In genomic region chr5:159184236-159184635, GRCh38 we compare ENCODE assay signal across 15 cellular contexts. TPM values are rescaled to one million over a fixed set of nuclear protein-coding genes. Genes with fewer than 3 reads are reported as not detected.
DNase-seq lines count a peak whose midpoint lies in the region; ATAC-seq and TF ChIP-seq lines count a peak whose summit lies in the region.
"Had no signal": no experiment of that assay in that cellular context is flagged by ENCODE, and none has a peak within 500 bp of the region (broad histone marks: within the 10 kb centered on the region; RNA-seq: fewer than 3 reads in every experiment).

No MANE protein-coding gene starts in this region.

- peaks cover 10% of the 10 kb centered on the region for H3K36me3 ChIP-seq in PC-9 (ENCODE audit: low read depth)

- CTCF ChIA-PET in AG04450 (lab: Charles Lee), result no interaction called here
- CTCF ChIA-PET in PC-9 (lab: Charles Lee), result interaction anchor here (0.5 kb wide), 1 partner anchor 78 kb away, joined by 4 read pairs; no protein-coding TSS in a partner anchor

- BruUV-seq in PC-9 (replicated peaks; lab: Mats Ljungman, UMichigan), result no TSS peak

- intact Hi-C loops in PC-9 (cut with micrococcal nuclease; ENCODE audit: unreplicated experiment), result no loop called here

- H3K4me1 Mint-ChIP-seq in chondrocyte (ENCODE audit: low read depth), result peaks cover 66% of the 10 kb centered on the region
- peaks cover 23 to 77% (median 49%) of the 10 kb centered on the region in 4 donors for H3K4me1 Mint-ChIP-seq in naive thymus-derived CD8-positive, alpha-beta T cell

- POLR2A ChIA-PET in AG04450 (lab: Yijun Ruan, JAX) (interaction anchor here (0.7 to 1.2 kb wide), 3 partner anchors 23 to 128 kb away, joined by 3 to 5 read pairs (median 4); no protein-coding TSS in a partner anchor), PC-9 (lab: Charles Lee; ENCODE audit: unreplicated experiment) (no interaction called here)
- POLR2A ChIA-PET in naive thymus-derived CD8-positive, alpha-beta T cell (lab: Charles Lee), result interaction anchor here (0.8 kb wide), 1 partner anchor 10 kb away, joined by 3 read pairs; no protein-coding TSS in a partner anchor

- H3K27ac Mint-ChIP-seq in chondrocyte (ENCODE audit: unreplicated experiment), result peak overlapping the region; percentile 94
- peak overlapping the region in 6 of 10 donors; percentile 60 to 87 (median 72) for H3K27ac Mint-ChIP-seq in naive thymus-derived CD8-positive, alpha-beta T cell

- H3K4me3 ChIP-seq in AG04450 (ENCODE audit: low read depth, low read length) (no peak overlapping the region), PC-9 (no peak overlapping the region)
- H3K4me3 ChIP-seq: BLaER1 treated with 17β-estradiol and CSF1 and Interleukin-3, amounts not matched to agents 10 nM and 100 nM had no signal

- H3K9me2 ChIP-seq in PC-9 (ENCODE audit: insufficient read depth), result no peaks in the 10 kb centered on the region

- H3K79me2 ChIP-seq in PC-9 (ENCODE audit: low read depth), result no peaks in the 10 kb centered on the region

- peaks cover 4% of the 10 kb centered on the region for H3K36me3 Mint-ChIP-seq in chondrocyte (ENCODE audit: low read depth)
- peaks cover 0 to 69% (median 13%) of the 10 kb centered on the region in 3 donors for H3K36me3 Mint-ChIP-seq in naive thymus-derived CD8-positive, alpha-beta T cell

- no peak overlapping the region for H3K4me3 Mint-ChIP-seq in chondrocyte (ENCODE audit: unreplicated experiment)
- H3K4me3 Mint-ChIP-seq in naive thymus-derived CD8-positive, alpha-beta T cell, result no peak overlapping the region

- H3K9me3 ChIP-seq in AG04450 (ENCODE audit: control insufficient read depth, insufficient read depth, low read length), result no peaks in the 10 kb centered on the region
- no peaks in the 10 kb centered on the region for H3K9me3 ChIP-seq in PC-9 (ENCODE audit: insufficient read depth, low read depth)
- H3K9me3 ChIP-seq: BLaER1 treated with 17β-estradiol and CSF1 and Interleukin-3, amounts not matched to agents 10 nM and 100 nM had no signal

- H3F3A ChIP-seq in PC-9 (ENCODE audit: insufficient read depth, low read depth), result no peaks in the 10 kb centered on the region

- H3K9me3 Mint-ChIP-seq in chondrocyte (ENCODE audit: low read depth), result no peaks in the 10 kb centered on the region
- no peaks in the 10 kb centered on the region for H3K9me3 Mint-ChIP-seq in naive thymus-derived CD8-positive, alpha-beta T cell

- no peak for TF ChIP-seq CTCF in AG04450 (IDR thresholded peaks at IDR 0.05; ENCODE audit: low read depth, low read length)
- no peak for TF ChIP-seq CTCF in chondrocyte (IDR thresholded peaks at IDR 0.05)
- TF ChIP-seq CTCF in PC-9 (conservative IDR thresholded peaks at IDR 0.05), result no peak

- H3K27me3 ChIP-seq in AG04450 (ENCODE audit: control insufficient read depth, insufficient read depth, low read length) (no peaks in the 10 kb centered on the region), PC-9 (ENCODE audit: insufficient read depth, low read depth) (no peaks in the 10 kb centered on the region)
- H3K27me3 ChIP-seq: BLaER1 treated with 17β-estradiol and CSF1 and Interleukin-3, amounts not matched to agents 10 nM and 100 nM had no signal

- H2AFZ ChIP-seq in PC-9, result no peak overlapping the region

- H3K4me2 ChIP-seq in PC-9, result no peak overlapping the region

- peaks cover 15% of the 10 kb centered on the region for H3K4me1 ChIP-seq in PC-9 (replicated peaks; ENCODE audit: insufficient read depth)

- H3K27me3 Mint-ChIP-seq in chondrocyte (ENCODE audit: low read depth), result no peaks in the 10 kb centered on the region
- no peaks in the 10 kb centered on the region for H3K27me3 Mint-ChIP-seq in naive thymus-derived CD8-positive, alpha-beta T cell

- H4K20me1 ChIP-seq in PC-9 (ENCODE audit: insufficient read depth), result peaks cover 8% of the 10 kb centered on the region

- DNase-seq in AG04450 (ENCODE audit: low read depth, low spot score) (peak; percentile 11), HCEC 1CT (peak; percentile 46), chondrocyte (ENCODE audit: low spot score) (no peak), PC-9 (no peak), SK-N-DZ (ENCODE audit: low spot score) (no peak)
- DNase-seq in naive thymus-derived CD8-positive, alpha-beta T cell, result no peak
- DNase-seq: activated naive CD4-positive, alpha-beta T cell treated with anti-CD3 and anti-CD28 coated beads, Interleukin-2, amount 50 U/mL, for 16 hours; central memory CD4-positive, alpha-beta T cell; DMS79; midbrain; occipital lobe; stimulated activated naive CD4-positive, alpha-beta T cell had no signal

- ATAC-seq in naive thymus-derived CD8-positive, alpha-beta T cell, result no peak
- ATAC-seq in HG02623 (IDR thresholded peaks at IDR 0.05; ENCODE audit: unreplicated experiment), result no peak
- no peak for ATAC-seq in HG03460 (IDR thresholded peaks at IDR 0.05; ENCODE audit: unreplicated experiment)

- H3K27ac ChIP-seq in AG04450 (ENCODE audit: low read depth, low read length), result no peak overlapping the region
- H3K27ac ChIP-seq in PC-9, result no peak overlapping the region

RNA-seq across cellular contexts. Expression of gene RNF145, which starts 25.1 kb away (rescaled TPM):
- polyA plus RNA-seq in AG04450 (2011; rRNA removed), result 66.3 and 80.2 TPM in 2 replicates
- polyA minus RNA-seq in AG04450 (2011; rRNA and poly(A)+ RNA removed), result 42.8 and 56.3 TPM in 2 replicates
- total RNA-seq in chondrocyte, result 79.0 to 83.9 TPM (median 82.5 TPM) in 3 replicates
- total RNA-seq in naive thymus-derived CD8-positive, alpha-beta T cell, result 10 to 100 TPM; 46.8 to 54.2 TPM
- 10 to 100 TPM in 1 of 3 donors, 1 to 10 TPM in 2; 6.3 to 11.2 (median 7.4) TPM for polyA plus RNA-seq in naive thymus-derived CD8-positive, alpha-beta T cell
- 48.2 and 54.5 TPM in 2 replicates for total RNA-seq in PC-9 (2021)
- 79.7 and 80.8 TPM in 2 replicates for polyA plus RNA-seq in SK-N-DZ (2014; cell fraction: cytosol; rRNA removed)
- polyA plus RNA-seq in SK-N-DZ (2014; cell fraction: nucleus; rRNA removed), result 39.5 and 44.8 TPM in 2 replicates

Comparison
In these comparisons a context has a peak if more than half of its experiments do, and no peak if none do; other contexts are left out.
1. DNase-seq: peak in AG04450 (single experiment) and HCEC 1CT (single experiment); none in chondrocyte (single experiment), naive thymus-derived CD8-positive, alpha-beta T cell (0 of 10), PC-9 (0 of 2) and SK-N-DZ (single experiment).